In genomic region chr13:61414686-61415664, GRCh38 we compare ENCODE assay signal across 9 cellular contexts. TPM values are rescaled to one million over a fixed set of nuclear protein-coding genes. Genes with fewer than 3 reads are reported as not detected.
A peak's percentile ranks its signal among the peaks of the same experiment; 100 is the strongest.
DNase-seq lines count a peak whose midpoint lies in the region; ATAC-seq, FAIRE-seq and TF ChIP-seq lines count a peak whose summit lies in the region.
"Had no signal": no experiment of that assay in that cellular context is flagged by ENCODE, and none has a peak within 500 bp of the region (broad histone marks: within the 10 kb centered on the region; RNA-seq: fewer than 3 reads in every experiment).

No MANE protein-coding gene starts in this region.

- no peak for FAIRE-seq in pancreas (lab: Jason Lieb, UNC)
- FAIRE-seq in GM19239 (lab: Jason Lieb, UNC), result no peak

- no peak overlapping the region for H3K27ac ChIP-seq in HUES6 (ENCODE audit: low read depth, low read length)
- H3K27ac ChIP-seq in pancreas, result no peak overlapping the region
- H3K27ac ChIP-seq: adrenal gland had no signal

- H3K27me3 ChIP-seq in HUES6 (ENCODE audit: control insufficient read depth, insufficient read depth, low read length) (peaks cover 42% of the 10 kb centered on the region), pancreas (peaks cover 0 to 8% (median 3%) of the 10 kb centered on the region in 4 donors)

- in situ Hi-C loops in SK-MEL-5 (cut with HindIII; ENCODE audit: low pct_unique_long_range_greater_than_20kb, low sequenced_read_pairs), result no loop called here

- H3K9me3 Mint-ChIP-seq in activated T-helper 2 cell treated with anti-CD3 and anti-CD28 coated beads, Interferon-gamma antibody, Interleukin-2, Interleukin-4, amounts not matched to agents 10 μg/mL and 5 μg/mL and 100 μg/mL, durations not matched to agents 14 hours and 24 hours and 36 hours, result no peaks in the 10 kb centered on the region

- no peaks in the 10 kb centered on the region for H3K36me3 Mint-ChIP-seq in activated T-helper 2 cell treated with anti-CD3 and anti-CD28 coated beads, Interferon-gamma antibody, Interleukin-2, Interleukin-4, amounts not matched to agents 10 μg/mL and 5 μg/mL and 100 μg/mL, durations not matched to agents 14 hours and 24 hours and 36 hours (ENCODE audit: low read depth)

- H3K4me3 ChIP-seq in HUES6 (ENCODE audit: low read depth, low read length) (peak overlapping the region; percentile 84), pancreas (peak overlapping the region in 3 of 4 donors; percentile 12 to 28 (median 25))

- H3K27me3 Mint-ChIP-seq in activated T-helper 2 cell treated with anti-CD3 and anti-CD28 coated beads, Interferon-gamma antibody, Interleukin-2, Interleukin-4, amounts not matched to agents 10 μg/mL and 5 μg/mL and 100 μg/mL, durations not matched to agents 14 hours and 24 hours and 36 hours (ENCODE audit: low read depth), result peaks cover 21% of the 10 kb centered on the region

- no peak for TF ChIP-seq CTCF in pancreas (IDR thresholded peaks at IDR 0.05)

- H3K27ac Mint-ChIP-seq in activated T-helper 2 cell treated with anti-CD3 and anti-CD28 coated beads, Interferon-gamma antibody, Interleukin-2, Interleukin-4, amounts not matched to agents 10 μg/mL and 5 μg/mL and 100 μg/mL, durations not matched to agents 14 hours and 24 hours and 36 hours, result no peak overlapping the region

- ATAC-seq in Right ventricle myocardium superior (ENCODE audit: poor library complexity), result peak; percentile 97
- ATAC-seq in pancreas, result peak; percentile 53 to 96 (median 92)
- ATAC-seq in GM19455 (IDR thresholded peaks at IDR 0.05; ENCODE audit: unreplicated experiment), result no peak

- H3K36me3 ChIP-seq in HUES6 (ENCODE audit: control insufficient read depth, insufficient read depth, low read length), result no peaks in the 10 kb centered on the region
- no peaks in the 10 kb centered on the region for H3K36me3 ChIP-seq in pancreas
- H3K36me3 ChIP-seq: adrenal gland had no signal

- H3K4me1 ChIP-seq in HUES6 (ENCODE audit: control insufficient read depth, insufficient read depth, low read length) (0 out of 2 replicates have a peak, but pooled peaks cover 3% of the 10 kb centered on the region), pancreas (no peaks in the 10 kb centered on the region)
- H3K4me1 ChIP-seq: adrenal gland had no signal

- H3K9me3 ChIP-seq in HUES6 (ENCODE audit: control insufficient read depth, insufficient read depth, low read depth, low read length) (no peaks in the 10 kb centered on the region), pancreas (no peaks in the 10 kb centered on the region)
- H3K9me3 ChIP-seq: adrenal gland had no signal

- peak overlapping the region; percentile 40 for H3K9ac ChIP-seq in HUES6 (ENCODE audit: low read length)

- DNase-seq in SK-MEL-5 (ENCODE audit: low read depth, low spot score), result peak; percentile 33
- DNase-seq in Right ventricle myocardium superior, result peak; percentile 52
- DNase-seq in pancreas, result peak; percentile 6 to 72 (median 30)
- DNase-seq in GM19240 (ENCODE audit: insufficient read length, low spot score), result no peak
- DNase-seq in activated T-helper 2 cell treated with anti-CD3 and anti-CD28 coated beads, Interferon-gamma antibody, Interleukin-2, Interleukin-4, amounts not matched to agents 10 μg/mL and 5 μg/mL and 100 μg/mL, durations not matched to agents 14 hours and 24 hours and 36 hours (ENCODE audit: low spot score), result no peak
- no peak for DNase-seq in GM19239 (ENCODE audit: insufficient read length, low spot score)

- 1% methylated on average over 44 of the region's 44 CpGs for WGBS in pancreas, 2 donors

- H3K4me1 Mint-ChIP-seq in activated T-helper 2 cell treated with anti-CD3 and anti-CD28 coated beads, Interferon-gamma antibody, Interleukin-2, Interleukin-4, amounts not matched to agents 10 μg/mL and 5 μg/mL and 100 μg/mL, durations not matched to agents 14 hours and 24 hours and 36 hours (ENCODE audit: low read depth), result no peaks in the 10 kb centered on the region

- intact Hi-C loops in Right ventricle myocardium superior (cut with DNase I) (loop anchor here (10.0 kb wide), 1 partner anchor 760 kb away; no protein-coding TSS in a partner anchor), pancreas (cut with DNase I) (no loop called here)
- intact Hi-C loops in activated T-helper 2 cell treated with anti-CD3 and anti-CD28 coated beads, Interferon-gamma antibody, Interleukin-2, Interleukin-4, amounts not matched to agents 10 μg/mL and 5 μg/mL and 100 μg/mL, durations not matched to agents 14 hours and 24 hours and 36 hours (cut with micrococcal nuclease), result no loop called here

- no peak overlapping the region for H3K4me3 Mint-ChIP-seq in activated T-helper 2 cell treated with anti-CD3 and anti-CD28 coated beads, Interferon-gamma antibody, Interleukin-2, Interleukin-4, amounts not matched to agents 10 μg/mL and 5 μg/mL and 100 μg/mL, durations not matched to agents 14 hours and 24 hours and 36 hours (ENCODE audit: low read depth)

RNA-seq across cellular contexts. Expression of gene PCDH20, which starts 0.7 kb away (rescaled TPM):
- total RNA-seq in SK-MEL-5 (2014; rRNA removed; shearing (Covaris generic)), result 2.8 and 3.3 TPM in 2 replicates
- 0.65 and 0.79 TPM in 2 replicates for polyA plus RNA-seq in SK-MEL-5 (2015; cell fraction: cytosol; rRNA removed)
- 0.24 and 0.57 TPM in 2 replicates for polyA plus RNA-seq in SK-MEL-5 (2015; cell fraction: nucleus; rRNA removed)
- total RNA-seq in Right ventricle myocardium superior (0.83 TPM), pancreas (under 1 TPM; 0.04 to 0.59 (median 0.30) TPM)
- polyA plus RNA-seq in pancreas, result under 1 TPM; 0.04 to 0.94 TPM
- total RNA-seq in activated T-helper 2 cell treated with anti-CD3 and anti-CD28 coated beads, Interferon-gamma antibody, Interleukin-2, Interleukin-4, amounts not matched to agents 10 μg/mL and 5 μg/mL and 100 μg/mL, durations not matched to agents 14 hours and 24 hours and 36 hours, result not detected in 2 replicates

Comparison
In these comparisons a context has a peak if more than half of its experiments do, and no peak if none do; other contexts are left out.
1. DNase-seq: peak in SK-MEL-5 (single experiment), Right ventricle myocardium superior (single experiment) and pancreas (6 of 6); none in GM19240 (single experiment), activated T-helper 2 cell treated with anti-CD3 and anti-CD28 coated beads, Interferon-gamma antibody, Interleukin-2, Interleukin-4, amounts not matched to agents 10 μg/mL and 5 μg/mL and 100 μg/mL, durations not matched to agents 14 hours and 24 hours and 36 hours (single experiment) and GM19239 (single experiment).